ENCODE assay signal across 22 cellular contexts in genomic region chr4:164343472-164343976, GRCh38.
DNase-seq lines count a peak whose midpoint lies in the region; ATAC-seq and TF ChIP-seq lines count a peak whose summit lies in the region.
"Had no signal": no experiment of that assay in that cellular context is flagged by ENCODE, and none has a peak within 500 bp of the region (broad histone marks: within the 10 kb centered on the region; RNA-seq: fewer than 3 reads in every experiment).

No MANE protein-coding gene starts in this region.

- no peaks in the 10 kb centered on the region for H3K79me2 ChIP-seq in HCT116 (ENCODE audit: insufficient read depth, low read length)
- H3K79me2 ChIP-seq in H9 (ENCODE audit: insufficient read depth, low read length), result no peaks in the 10 kb centered on the region

- RAD21 ChIA-PET in HCT116 (lab: Charles Lee; ENCODE audit: low non-redundant PET in 1 of 2, low total read pairs in 2 of 2, uncharacterized antibody in 2 of 2, unreplicated experiment in 2 of 2), result no interaction called here

- H4K91ac ChIP-seq in H9 (ENCODE audit: insufficient read length, low read depth, low read length), result no peak overlapping the region

- BruUV-seq in HCT116 (replicated peaks; lab: Mats Ljungman, UMichigan), result no TSS peak

- no peak overlapping the region for H3T11ph ChIP-seq in H9 (ENCODE audit: low read length)

- H2AK5ac ChIP-seq in H9 (ENCODE audit: insufficient read length, low read length), result no peak overlapping the region

- CTCF ChIA-PET in HCT116 (lab: Charles Lee), result no interaction called here

- no peak for TF ChIP-seq RAD21 in HCT116 (IDR thresholded peaks at IDR 0.05; ENCODE audit: low read depth)

- H3K9ac ChIP-seq in HCT116 (ENCODE audit: low read length) (no peak overlapping the region), H9 (ENCODE audit: extremely low read depth, insufficient read length, low read length) (no peak overlapping the region)
- H3K9ac ChIP-seq: BLaER1 had no signal

- H3K27ac ChIP-seq in HCT116 (ENCODE audit: low read depth, low read length), result no peak overlapping the region
- H3K27ac ChIP-seq in H9 (ENCODE audit: insufficient read length, low read depth, low read length), result no peak overlapping the region
- H3K27ac ChIP-seq: BLaER1 had no signal

- peak; percentile 72 for ATAC-seq in GM18867 (IDR thresholded peaks at IDR 0.05; ENCODE audit: unreplicated experiment)
- no peak for ATAC-seq in HCT116
- no peak for ATAC-seq in HG03280 (IDR thresholded peaks at IDR 0.05; ENCODE audit: unreplicated experiment)
- ATAC-seq: GM12878 had no signal

- H3K9me3 Mint-ChIP-seq in H9, result peaks cover 7 to 12% of the 10 kb centered on the region in 2 experiments; a peak in 3 of 5 replicates

- H3K4me1 Mint-ChIP-seq in H9, result no peaks in the 10 kb centered on the region
- H3K4me1 Mint-ChIP-seq: CD14-positive monocyte; CD4-positive, alpha-beta memory T cell; CD4-positive, CD25-positive, alpha-beta regulatory T cell; CD8-positive, alpha-beta memory T cell had no signal

- no peak overlapping the region for H2BK120ac ChIP-seq in H9 (ENCODE audit: low read depth, low read length, poor library complexity, severe bottlenecking)

- no peak overlapping the region for H2BK12ac ChIP-seq in H9 (ENCODE audit: insufficient read length, low read depth, low read length)

- H3K4me2 ChIP-seq in HCT116 (ENCODE audit: low read length) (no peak overlapping the region), H9 (ENCODE audit: insufficient read depth, insufficient read length, low read length) (no peak overlapping the region)
- H3K4me2 ChIP-seq: BLaER1 had no signal

- H4K8ac ChIP-seq in H9 (replicated peaks; ENCODE audit: insufficient read length, low read depth, low read length), result no peak overlapping the region

- no peaks in the 10 kb centered on the region for H3K27me3 ChIP-seq in HCT116 (ENCODE audit: insufficient read depth, low read length)
- H3K27me3 ChIP-seq in H9 (ENCODE audit: insufficient read depth, low read length), result no peaks in the 10 kb centered on the region
- H3K27me3 ChIP-seq: BE2C, BLaER1 had no signal

- no peaks in the 10 kb centered on the region for H3K27me3 Mint-ChIP-seq in H9 (ENCODE audit: low read depth)
- H3K27me3 Mint-ChIP-seq: CD4-positive, alpha-beta memory T cell; CD4-positive, CD25-positive, alpha-beta regulatory T cell; CD8-positive, alpha-beta memory T cell had no signal

- H3K36me3 Mint-ChIP-seq in H9 (ENCODE audit: insufficient read depth in 1 of 3, low read depth in 3 of 3), result peaks cover 0 to 9% (median 7%) of the 10 kb centered on the region in 3 experiments; a peak in 3 of 7 replicates
- H3K36me3 Mint-ChIP-seq: CD14-positive monocyte; CD4-positive, alpha-beta memory T cell; CD4-positive, CD25-positive, alpha-beta regulatory T cell; CD8-positive, alpha-beta memory T cell had no signal

- no peak overlapping the region for H3K18ac ChIP-seq in H9 (ENCODE audit: insufficient read length, low read depth, low read length)

- H3K9me3 ChIP-seq in HCT116 (ENCODE audit: control insufficient read depth in 1 of 2, insufficient read depth in 1 of 2, low read depth in 1 of 2, low read length in 2 of 2) (no peaks in the 10 kb centered on the region), H9 (ENCODE audit: control insufficient read depth, low read depth, low read length) (no peaks in the 10 kb centered on the region)
- H3K9me3 ChIP-seq: BE2C had no signal

- no peaks in the 10 kb centered on the region for H3K4me1 ChIP-seq in HCT116 (ENCODE audit: control insufficient read depth in 1 of 2, insufficient read depth in 2 of 2, low read length in 2 of 2)
- H3K4me1 ChIP-seq in H9 (ENCODE audit: insufficient read depth, low read length), result no peaks in the 10 kb centered on the region
- H3K4me1 ChIP-seq: BE2C, BLaER1 had no signal

- no peaks in the 10 kb centered on the region for H4K20me1 ChIP-seq in HCT116 (ENCODE audit: insufficient read depth)
- H4K20me1 ChIP-seq in H9 (ENCODE audit: control insufficient read depth, insufficient read depth, insufficient read length), result no peaks in the 10 kb centered on the region
- H4K20me1 ChIP-seq: BLaER1 had no signal

- H3K36me3 ChIP-seq in HCT116 (ENCODE audit: control insufficient read depth in 1 of 2, insufficient read depth in 2 of 2, low read length in 2 of 2), result no peaks in the 10 kb centered on the region
- H3K36me3 ChIP-seq: BE2C, BLaER1 had no signal

- H3K23ac ChIP-seq in H9 (ENCODE audit: insufficient read length, low read depth, low read length), result no peak overlapping the region

- POLR2A ChIA-PET in HCT116 (lab: Charles Lee), result no interaction called here

- WGBS in H9 (ENCODE audit: extremely low coverage, insufficient read length, low lambda C conversion rate), result no CpG with 5 or more reads among the region's 3 CpGs

- H3K14ac ChIP-seq in H9 (ENCODE audit: insufficient read depth, low read length), result no peak overlapping the region

- H2BK20ac ChIP-seq in H9 (ENCODE audit: low read depth, low read length, poor library complexity, severe bottlenecking), result no peak overlapping the region

- H4K5ac ChIP-seq in H9 (ENCODE audit: insufficient read length, low read depth, low read length), result no peak overlapping the region

- no peaks in the 10 kb centered on the region for H3K9me2 ChIP-seq in HCT116 (ENCODE audit: insufficient read depth)

- H3K56ac ChIP-seq in H9 (ENCODE audit: insufficient read length, low read depth, low read length), result no peak overlapping the region

- no peak overlapping the region for H3K4me3 ChIP-seq in HCT116 (replicated peaks in 1 of 2; ENCODE audit: low read depth in 1 of 2, low read length in 2 of 2)
- H3K4me3 ChIP-seq: BLaER1, GM12878 had no signal

- H3K4me3 Mint-ChIP-seq in H9, result no peak overlapping the region
- H3K4me3 Mint-ChIP-seq: CD14-positive monocyte; CD4-positive, alpha-beta memory T cell; CD4-positive, CD25-positive, alpha-beta regulatory T cell; CD8-positive, alpha-beta memory T cell had no signal

- no peak for TF ChIP-seq POLR2A in HCT116 (IDR thresholded peaks at IDR 0.05; ENCODE audit: borderline replicate concordance, extremely low read depth, insufficient read depth, insufficient read length)

- no peaks in the 10 kb centered on the region for H3K79me1 ChIP-seq in H9 (ENCODE audit: insufficient read depth, low read depth, low read length, poor library complexity, severe bottlenecking)

- no peak overlapping the region for H2BK5ac ChIP-seq in H9 (ENCODE audit: insufficient read length, low read length)

- intact Hi-C loops in HCT116 (cut with micrococcal nuclease), result no loop called here

- TF ChIP-seq CTCF in HCT116 (IDR thresholded peaks at IDR 0.05 in 2 of 3, conservative IDR thresholded peaks at IDR 0.05 in 1 of 3; ENCODE audit: borderline replicate concordance in 1 of 3, insufficient read depth in 1 of 3, low read depth in 2 of 3, low read length in 2 of 3) (no peak), H9 (conservative IDR thresholded peaks at IDR 0.05) (no peak)

- no peak overlapping the region for H3K27ac Mint-ChIP-seq in H9
- H3K27ac Mint-ChIP-seq: CD14-positive monocyte; CD4-positive, alpha-beta memory T cell; CD4-positive, CD25-positive, alpha-beta regulatory T cell; CD8-positive, alpha-beta memory T cell had no signal

- DNase-seq in HCT116 (ENCODE audit: low read depth, low spot score) (no peak), H9 (no peak)
- no peak for DNase-seq in activated effector memory CD4-positive, alpha-beta T cell treated with anti-CD3 and anti-CD28 coated beads, Interleukin-2, amount 50 U/mL, for 16 hours
- DNase-seq: 8988T; ACHN; BE2C; C1 segment of cervical spinal cord; CD4-positive, alpha-beta memory T cell; CD4-positive, CD25-positive, alpha-beta regulatory T cell; CD8-positive, alpha-beta memory T cell; COR-L47; DMS 273 treated with DMSO at 0.1 percent for 48 hours; DMS153; DMS79; DND-41; EL; GDM1 had no signal

- no peaks in the 10 kb centered on the region for H3K23me2 ChIP-seq in H9 (ENCODE audit: insufficient read length, low read depth, low read length, poor library complexity, severe bottlenecking)

- H2AFZ ChIP-seq in HCT116 (ENCODE audit: low read depth, low read length, poor library complexity, severe bottlenecking) (peak overlapping the region; percentile 16), H9 (ENCODE audit: low read length) (no peak overlapping the region)

- no peak overlapping the region for H3K4ac ChIP-seq in H9 (ENCODE audit: low read depth, low read length)

- no peak overlapping the region for H2BK15ac ChIP-seq in H9 (ENCODE audit: low read depth, low read length)

TF ChIP-seq in HCT116, 20 proteins besides CTCF, POLR2A, EP300 and RAD21 (continues in another document):
- TF ChIP-seq REST (IDR thresholded peaks at IDR 0.05; ENCODE audit: low read depth) (no peak), ELF1 (IDR thresholded peaks at IDR 0.05; ENCODE audit: borderline replicate concordance, low read depth) (no peak), POLR2AphosphoS5 (IDR thresholded peaks at IDR 0.05; ENCODE audit: low read depth, low read length) (no peak), SIN3A (IDR thresholded peaks at IDR 0.05; ENCODE audit: low read depth) (no peak), JUND (IDR thresholded peaks at IDR 0.05) (no peak), EZH2 (IDR thresholded peaks at IDR 0.05) (no peak)
- TF ChIP-seq, protein P1, sequence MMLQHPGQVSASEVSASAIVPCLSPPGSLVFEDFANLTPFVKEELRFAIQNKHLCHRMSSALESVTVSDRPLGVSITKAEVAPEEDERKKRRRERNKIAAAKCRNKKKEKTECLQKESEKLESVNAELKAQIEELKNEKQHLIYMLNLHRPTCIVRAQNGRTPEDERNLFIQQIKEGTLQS (IDR thresholded peaks at IDR 0.05), result no peak
